In genomic region chr18:71212222-71212621, GRCh38 we compare ENCODE assay signal across 24 cellular contexts.
"Had no signal": no experiment of that assay in that cellular context is flagged by ENCODE, and none has a peak within 500 bp of the region (broad histone marks: within the 10 kb centered on the region; RNA-seq: fewer than 3 reads in every experiment).

No MANE protein-coding gene starts in this region.

- DNase-seq: effector CD8-positive, alpha-beta T cell; foreskin keratinocyte; heart right ventricle; hippocampal formation; islet precursor cell; left ventricle myocardium superior; lower lobe of right lung; naive thymus-derived CD8-positive, alpha-beta T cell; nephron progenitor cell; nucleus accumbens; sigmoid colon; stimulated activated CD4-positive, alpha-beta T cell treated with anti-CD3 and anti-CD28 coated beads, Interleukin-2, amount 100 ng/mL, for 24 hours; stimulated activated CD4-positive, alpha-beta T cell treated with anti-CD3 and anti-CD28 coated beads, Interleukin-4, amount 100 ng/mL, for 24 hours; thyroid gland had no signal

- H3K9me3 ChIP-seq: esophagus muscularis mucosa, gastroesophageal sphincter, lower lobe of right lung, prostate gland, sigmoid colon, thyroid gland had no signal

- ATAC-seq: foreskin keratinocyte; gastroesophageal sphincter; heart right ventricle; left ventricle myocardium superior; lower lobe of right lung; naive thymus-derived CD8-positive, alpha-beta T cell; right cardiac atrium; stimulated activated effector memory CD8-positive, alpha-beta T cell treated with anti-CD3 and anti-CD28 coated beads, Interleukin-12 subunit alpha, Interleukin-12 subunit beta, amount 100 ng/mL, for 72 hours had no signal

- H3K27ac Mint-ChIP-seq: naive thymus-derived CD8-positive, alpha-beta T cell; nephron progenitor cell; stimulated activated effector memory CD8-positive, alpha-beta T cell treated with anti-CD3 and anti-CD28 coated beads, Interleukin-12 subunit alpha, Interleukin-12 subunit beta, amount 100 ng/mL, for 72 hours; stimulated activated naive CD8-positive, alpha-beta T cell treated with anti-CD3 and anti-CD28 coated beads, Interleukin-15, Interleukin-2, amounts not matched to agents 100 ng/mL and 50 ng/mL, for 24 hours; type B pancreatic cell had no signal

- H3K36me3 Mint-ChIP-seq: naive thymus-derived CD8-positive, alpha-beta T cell; stimulated activated effector memory CD8-positive, alpha-beta T cell treated with anti-CD3 and anti-CD28 coated beads, Interleukin-12 subunit alpha, Interleukin-12 subunit beta, amount 100 ng/mL, for 72 hours; type B pancreatic cell had no signal

- H3K27me3 Mint-ChIP-seq: stimulated activated naive CD8-positive, alpha-beta T cell treated with anti-CD3 and anti-CD28 coated beads, Interleukin-15, Interleukin-2, amounts not matched to agents 100 ng/mL and 50 ng/mL, for 24 hours; type B pancreatic cell had no signal

- FAIRE-seq: colon, endothelial cell of umbilical vein had no signal

- H3K4me3 Mint-ChIP-seq: naive thymus-derived CD8-positive, alpha-beta T cell; nephron progenitor cell; stimulated activated effector memory CD8-positive, alpha-beta T cell treated with anti-CD3 and anti-CD28 coated beads, Interleukin-12 subunit alpha, Interleukin-12 subunit beta, amount 100 ng/mL, for 72 hours; stimulated activated naive CD8-positive, alpha-beta T cell treated with anti-CD3 and anti-CD28 coated beads, Interleukin-15, Interleukin-2, amounts not matched to agents 100 ng/mL and 50 ng/mL, for 24 hours; type B pancreatic cell had no signal

- H3K9me3 Mint-ChIP-seq: stimulated activated naive CD8-positive, alpha-beta T cell treated with anti-CD3 and anti-CD28 coated beads, Interleukin-15, Interleukin-2, amounts not matched to agents 100 ng/mL and 50 ng/mL, for 24 hours; type B pancreatic cell had no signal

- H3K27me3 ChIP-seq: esophagus muscularis mucosa, foreskin keratinocyte, gastroesophageal sphincter, heart right ventricle, sigmoid colon, suprapubic skin, thyroid gland had no signal

- H3K4me1 ChIP-seq: esophagus muscularis mucosa, foreskin keratinocyte, gastroesophageal sphincter, heart right ventricle, lower lobe of right lung, prostate gland, sigmoid colon, suprapubic skin, thyroid gland had no signal

- H3K4me3 ChIP-seq: esophagus muscularis mucosa, gastroesophageal sphincter, heart right ventricle, lower lobe of right lung, prostate gland, sigmoid colon, suprapubic skin, thyroid gland had no signal

- H3K4me1 Mint-ChIP-seq: naive thymus-derived CD8-positive, alpha-beta T cell; nephron progenitor cell; stimulated activated effector memory CD8-positive, alpha-beta T cell treated with anti-CD3 and anti-CD28 coated beads, Interleukin-12 subunit alpha, Interleukin-12 subunit beta, amount 100 ng/mL, for 72 hours had no signal

- H3K27ac ChIP-seq: esophagus muscularis mucosa, foreskin keratinocyte, gastroesophageal sphincter, heart right ventricle, lower lobe of right lung, prostate gland, sigmoid colon, suprapubic skin, thyroid gland had no signal

- H3K36me3 ChIP-seq: esophagus muscularis mucosa, gastroesophageal sphincter, heart right ventricle, lower lobe of right lung, prostate gland, sigmoid colon, suprapubic skin, thyroid gland had no signal
